14 cellular contexts compared by ENCODE assay signal in genomic region chr21:42862774-42863503, GRCh38. TPM values are rescaled to one million over a fixed set of nuclear protein-coding genes. Genes with fewer than 3 reads are reported as not detected.
DNase-seq lines count a peak whose midpoint lies in the region; ATAC-seq, FAIRE-seq and TF ChIP-seq lines count a peak whose summit lies in the region.
"Had no signal": no experiment of that assay in that cellular context is flagged by ENCODE, and none has a peak within 500 bp of the region (broad histone marks: within the 10 kb centered on the region; RNA-seq: fewer than 3 reads in every experiment).

No MANE protein-coding gene starts in this region.

- TF ChIP-seq RAD21 in K562 (CRISPR knock-in tag; conservative IDR thresholded peaks at IDR 0.05 in 1 of 2, IDR thresholded peaks at IDR 0.05 in 1 of 2): no peak

- H3K18ac ChIP-seq in H9 (ENCODE audit: insufficient read length, low read depth, low read length): no peak overlapping the region

- peaks cover 10 to 20% of the 10 kb centered on the region in 2 experiments; a peak in 3 of 4 replicates for H3K4me1 Mint-ChIP-seq in H9
- H3K4me1 Mint-ChIP-seq in memory B cell: peaks cover 8% of the 10 kb centered on the region

- peaks cover 3% of the 10 kb centered on the region for H3K9me1 ChIP-seq in K562 (ENCODE audit: control insufficient read depth, insufficient read depth, low read length)

- CTCF ChIA-PET in K562 (lab: Yijun Ruan, JAX; ENCODE audit: low intra/inter-chr PET ratio): interaction anchor here (0.5 kb wide), 1 partner anchor 960 kb away, joined by 4 read pairs; no protein-coding TSS in a partner anchor

- H3F3A ChIP-seq in MM.1S (ENCODE audit: insufficient read depth, low read length): no peaks in the 10 kb centered on the region

- H3K27me3 Mint-ChIP-seq in H9 (ENCODE audit: low read depth): no peaks in the 10 kb centered on the region; the same call in 1 of the 2 replicates
- no peaks in the 10 kb centered on the region for H3K27me3 Mint-ChIP-seq in memory B cell

- H3K27ac ChIP-seq in H9 (ENCODE audit: insufficient read length, low read depth, low read length) (no peak overlapping the region), MM.1S (ENCODE audit: low read length) (no peak overlapping the region), K562 (ENCODE audit: extremely low read depth, low read depth, low read length) (no peak overlapping the region), tibial artery (no peak overlapping the region)
- H3K27ac ChIP-seq: gastroesophageal sphincter, thoracic aorta had no signal

- peak; percentile 69 for DNase-seq in H9
- DNase-seq in MM.1S: no peak
- no peak for DNase-seq in K562 (ENCODE audit: extremely low read depth in 1 of 4, low spot score in 3 of 4)
- DNase-seq in memory B cell (ENCODE audit: low spot score in 2 of 2): no peak
- no peak for DNase-seq in tibial artery
- no peak for DNase-seq in NCI-H128 (lab: John Stamatoyannopoulos, UW; ENCODE audit: unreplicated experiment)
- DNase-seq: amniotic stem cell, left ventricle myocardium superior, NCI-H187, small intestine had no signal

- peak overlapping the region; percentile 83 to 89 (median 84); a peak in 6 of 7 replicates for H3K27ac Mint-ChIP-seq in H9
- H3K27ac Mint-ChIP-seq in memory B cell: peak overlapping the region; percentile 78

- no CpG with 5 or more reads among the region's 21 CpGs for WGBS in H9 (ENCODE audit: extremely low coverage, insufficient read length, low lambda C conversion rate)
- WGBS in K562 (ENCODE audit: insufficient coverage, low coverage, missing lambda C conversion rate): 95% methylated on average over 21 of the region's 21 CpGs

- no peak overlapping the region for H2AFZ ChIP-seq in H9 (ENCODE audit: low read length)
- no peak overlapping the region for H2AFZ ChIP-seq in MM.1S (ENCODE audit: low read length)
- H2AFZ ChIP-seq in K562 (ENCODE audit: low read depth, low read length): no peak overlapping the region

- TF ChIP-seq POLR2A in K562 (conservative IDR thresholded peaks at IDR 0.05): no peak

- H3K9me3 Mint-ChIP-seq in H9: no peaks in the 10 kb centered on the region
- no peaks in the 10 kb centered on the region for H3K9me3 Mint-ChIP-seq in memory B cell

- no peak overlapping the region for H3K23ac ChIP-seq in H9 (ENCODE audit: insufficient read length, low read depth, low read length)

- peaks cover 40% of the 10 kb centered on the region for H3K36me3 ChIP-seq in MM.1S (replicated peaks; ENCODE audit: insufficient read depth, low read length)
- peaks cover 94% of the 10 kb centered on the region for H3K36me3 ChIP-seq in K562 (ENCODE audit: control insufficient read depth, insufficient read depth, low read length)
- H3K36me3 ChIP-seq in tibial artery: peaks cover 36 to 96% (median 50%) of the 10 kb centered on the region in 3 donors

- peaks cover 3% of the 10 kb centered on the region for H4K20me1 ChIP-seq in H9 (ENCODE audit: control insufficient read depth, insufficient read depth, insufficient read length)
- H4K20me1 ChIP-seq in MM.1S (ENCODE audit: insufficient read depth, low read length): peaks cover 64% of the 10 kb centered on the region
- H4K20me1 ChIP-seq in K562 (replicated peaks; ENCODE audit: control insufficient read depth, insufficient read depth, low read length): peaks cover 27% of the 10 kb centered on the region

- in situ Hi-C loops in K562 (cut with MboI): no loop called here

- H3K4ac ChIP-seq in H9 (ENCODE audit: low read depth, low read length): no peak overlapping the region

- intact Hi-C loops in K562 (cut with micrococcal nuclease) (no loop called here), tibial artery (cut with DNase I; ENCODE audit: low total_unique reads) (no loop called here)

- H3K9ac ChIP-seq in H9 (ENCODE audit: extremely low read depth, insufficient read length, low read length): no peak overlapping the region
- no peak overlapping the region for H3K9ac ChIP-seq in MM.1S (ENCODE audit: low read length)
- peak overlapping the region in 1 of 2 experiments; percentile 50; a peak in 1 of 4 replicates for H3K9ac ChIP-seq in K562 (ENCODE audit: insufficient read depth in 1 of 2, low read depth in 2 of 2, low read length in 2 of 2)

- no peak overlapping the region for H2AK5ac ChIP-seq in H9 (ENCODE audit: insufficient read length, low read length)

- H3K9me2 ChIP-seq in MM.1S (replicated peaks; ENCODE audit: insufficient read depth, low read length): no peaks in the 10 kb centered on the region

- H2BK12ac ChIP-seq in H9 (ENCODE audit: insufficient read length, low read depth, low read length): no peak overlapping the region

- H2BK120ac ChIP-seq in H9 (ENCODE audit: low read depth, low read length, poor library complexity, severe bottlenecking): no peak overlapping the region

- no peak overlapping the region for H3K4me2 ChIP-seq in H9 (ENCODE audit: insufficient read depth, insufficient read length, low read length)
- H3K4me2 ChIP-seq in MM.1S (ENCODE audit: low read depth, low read length): no peak overlapping the region
- H3K4me2 ChIP-seq in K562 (ENCODE audit: insufficient read depth, low read length): no peak overlapping the region

- TF ChIP-seq CTCF in H9 (conservative IDR thresholded peaks at IDR 0.05): peak; percentile 61
- peak; percentile 29 for TF ChIP-seq CTCF in MM.1S (IDR thresholded peaks at IDR 0.05; ENCODE audit: low read length)
- no peak for TF ChIP-seq CTCF in K562 (IDR thresholded peaks at IDR 0.05 in 2 of 3, conservative IDR thresholded peaks at IDR 0.05 in 1 of 3; ENCODE audit: insufficient read depth in 2 of 3, low read depth in 1 of 3, low read length in 3 of 3)
- no peak for TF ChIP-seq CTCF in tibial artery (IDR thresholded peaks at IDR 0.05)

- no peak overlapping the region for H4K8ac ChIP-seq in H9 (replicated peaks; ENCODE audit: insufficient read length, low read depth, low read length)

- H3K36me3 Mint-ChIP-seq in H9 (ENCODE audit: insufficient read depth in 1 of 3, low read depth in 3 of 3) (peaks cover 38 to 78% (median 74%) of the 10 kb centered on the region in 3 experiments), memory B cell (peaks cover 22% of the 10 kb centered on the region)

- FAIRE-seq in K562 (lab: Jason Lieb, UNC): no peak
- FAIRE-seq: small intestine, TTC549 had no signal

- ATAC-seq in K562: peak; percentile 60
- no peak for ATAC-seq in memory B cell (ENCODE audit: low read depth)
- ATAC-seq in GM18520 (IDR thresholded peaks at IDR 0.05; ENCODE audit: unreplicated experiment): no peak
- ATAC-seq: gastroesophageal sphincter, left ventricle myocardium superior had no signal

- H3K4me3 Mint-ChIP-seq in H9 (no peak overlapping the region), memory B cell (no peak overlapping the region)

- H3T11ph ChIP-seq in H9 (ENCODE audit: low read length): no peak overlapping the region

- POLR2A ChIA-PET in K562 (lab: Yijun Ruan, JAX): no interaction called here

- peaks cover 3% of the 10 kb centered on the region for H3K79me1 ChIP-seq in H9 (ENCODE audit: insufficient read depth, low read depth, low read length, poor library complexity, severe bottlenecking)

- H3K9me3 ChIP-seq in H9 (ENCODE audit: control insufficient read depth, low read depth, low read length) (no peaks in the 10 kb centered on the region), MM.1S (replicated peaks; ENCODE audit: insufficient read depth, low read length) (no peaks in the 10 kb centered on the region), K562 (replicated peaks; ENCODE audit: control insufficient read depth, insufficient read depth, low read depth, low read length) (no peaks in the 10 kb centered on the region), tibial artery (no peaks in the 10 kb centered on the region)
- H3K9me3 ChIP-seq: gastroesophageal sphincter, thoracic aorta had no signal

- H3K4me3 ChIP-seq in MM.1S (ENCODE audit: low read length): no peak overlapping the region
- H3K4me3 ChIP-seq in K562: no peak overlapping the region
- H3K4me3 ChIP-seq in tibial artery: no peak overlapping the region
- H3K4me3 ChIP-seq: gastroesophageal sphincter, thoracic aorta had no signal

- H4K91ac ChIP-seq in H9 (ENCODE audit: insufficient read length, low read depth, low read length): no peak overlapping the region

- H3K27me3 ChIP-seq in H9 (ENCODE audit: insufficient read depth, low read length) (no peaks in the 10 kb centered on the region), MM.1S (replicated peaks; ENCODE audit: insufficient read depth, low read length) (no peaks in the 10 kb centered on the region), K562 (ENCODE audit: control insufficient read depth in 2 of 2, insufficient read depth in 2 of 2, low read length in 2 of 2) (no peaks in the 10 kb centered on the region), tibial artery (no peaks in the 10 kb centered on the region)
- H3K27me3 ChIP-seq: gastroesophageal sphincter had no signal

- H2BK15ac ChIP-seq in H9 (ENCODE audit: low read depth, low read length): no peak overlapping the region

- H3K79me2 ChIP-seq in H9 (ENCODE audit: insufficient read depth, low read length) (peaks cover 36% of the 10 kb centered on the region), MM.1S (ENCODE audit: low read length) (peaks cover 95% of the 10 kb centered on the region), K562 (ENCODE audit: control insufficient read depth, insufficient read depth, low read length) (peaks cover 87% of the 10 kb centered on the region)

- no TSS peak for BruUV-seq in K562 (replicated peaks; lab: Mats Ljungman, UMichigan)

- H3K14ac ChIP-seq in H9 (ENCODE audit: insufficient read depth, low read length): no peak overlapping the region

- no peak overlapping the region for H3K56ac ChIP-seq in H9 (ENCODE audit: insufficient read length, low read depth, low read length)

- TF ChIP-seq EP300 in K562 (IDR thresholded peaks at IDR 0.05; ENCODE audit: low read length): no peak

- H3K4me1 ChIP-seq in H9 (ENCODE audit: insufficient read depth, low read length) (no peaks in the 10 kb centered on the region), MM.1S (ENCODE audit: low read length) (no peaks in the 10 kb centered on the region), K562 (replicated peaks in 1 of 2; ENCODE audit: control insufficient read depth in 2 of 2, insufficient read depth in 2 of 2, low read length in 2 of 2) (peaks cover 0 to 34% of the 10 kb centered on the region in 2 experiments; a peak in 1 of 5 replicates), tibial artery (no peaks in the 10 kb centered on the region)

- no peaks in the 10 kb centered on the region for H3K23me2 ChIP-seq in H9 (ENCODE audit: insufficient read length, low read depth, low read length, poor library complexity, severe bottlenecking)

- H2BK20ac ChIP-seq in H9 (ENCODE audit: low read depth, low read length, poor library complexity, severe bottlenecking): no peak overlapping the region

- H2BK5ac ChIP-seq in H9 (ENCODE audit: insufficient read length, low read length): no peak overlapping the region

- no peak overlapping the region for H4K5ac ChIP-seq in H9 (ENCODE audit: insufficient read length, low read depth, low read length)

RNA-seq across cellular contexts. Expression of gene WDR4, which starts 16.4 kb away (rescaled TPM):
- total RNA-seq in H9 (2021): 53.0 and 54.4 TPM in 2 replicates
- total RNA-seq in K562 (2011; cell fraction: chromatin; rRNA removed; ENCODE audit: low replicate concordance): 107 and 254 TPM in 2 replicates
- total RNA-seq in K562 (2011; cell fraction: nucleolus; rRNA removed): 147 and 151 TPM in 2 replicates
- total RNA-seq in K562 (2011; cell fraction: nucleoplasm; rRNA removed): 105 and 112 TPM in 2 replicates
- total RNA-seq in K562 (2014; rRNA removed): 30.2 and 41.6 TPM in 2 replicates
- total RNA-seq in K562 (2014; rRNA removed; fragmentation: Illumina TruSeq; extraction: Trizol): 21.4 and 29.7 TPM in 2 replicates
- total RNA-seq in K562 (2015; rRNA removed; fragmentation: Illumina TruSeq; extraction: Trizol): 43.4 and 44.3 TPM in 2 replicates
- total RNA-seq in K562 (2021): 95.3 and 95.4 TPM in 2 replicates
- polyA plus RNA-seq in K562 (2011; rRNA removed): 32.1 and 32.8 TPM in 2 replicates
- 48.9 and 72.1 TPM in 2 replicates for polyA plus RNA-seq in K562 (2011; cell fraction: cytosol; rRNA removed)
- 84.3 and 132 TPM in 2 replicates for polyA plus RNA-seq in K562 (2011; cell fraction: nucleus; rRNA removed)
- polyA plus RNA-seq in K562 (2012): 36.0 and 81.8 TPM in 2 replicates
- polyA plus RNA-seq in K562 (2014; fragmentation: Illumina TruSeq; extraction: Trizol): 48.1 and 59.6 TPM in 2 replicates
- 10 to 100 TPM in 1 of 2 experiments, 1 to 10 TPM in 1; 5.4 to 26.3 TPM for polyA plus RNA-seq in K562 (2014; fragmentation: Nextera tagmentation; extraction: Ambion mirVana)
- polyA plus RNA-seq in K562 (2014; rRNA removed): 76.3 and 90.2 TPM in 2 replicates
- 22.9 and 34.7 TPM in 2 replicates for polyA minus RNA-seq in K562 (2011; rRNA and poly(A)+ RNA removed)
- polyA minus RNA-seq in K562 (2011; cell fraction: cytosol; rRNA and poly(A)+ RNA removed): 29.9 and 35.5 TPM in 2 replicates
- polyA minus RNA-seq in K562 (2011; cell fraction: nucleus; rRNA and poly(A)+ RNA removed): 51.3 and 54.0 TPM in 2 replicates

RNA-seq across cellular contexts. Expression of gene NDUFV3, which starts 30.2 kb away (rescaled TPM):
- total RNA-seq in H9 (2021): 32.6 and 35.6 TPM in 2 replicates
- total RNA-seq in K562 (2011; cell fraction: chromatin; rRNA removed; ENCODE audit: low replicate concordance): 82.4 and 114 TPM in 2 replicates
- total RNA-seq in K562 (2011; cell fraction: nucleolus; rRNA removed): 48.2 and 54.4 TPM in 2 replicates
- 61.2 and 67.6 TPM in 2 replicates for total RNA-seq in K562 (2011; cell fraction: nucleoplasm; rRNA removed)
- total RNA-seq in K562 (2014; rRNA removed): 87.8 and 89.7 TPM in 2 replicates
- 74.3 and 81.5 TPM in 2 replicates for total RNA-seq in K562 (2014; rRNA removed; fragmentation: Illumina TruSeq; extraction: Trizol)
- total RNA-seq in K562 (2015; rRNA removed; fragmentation: Illumina TruSeq; extraction: Trizol): 79.7 and 80.6 TPM in 2 replicates
- 65.7 and 68.3 TPM in 2 replicates for total RNA-seq in K562 (2021)
- polyA plus RNA-seq in K562 (2011; rRNA removed): 37.2 and 41.9 TPM in 2 replicates
- 43.0 and 44.1 TPM in 2 replicates for polyA plus RNA-seq in K562 (2011; cell fraction: cytosol; rRNA removed)
- polyA plus RNA-seq in K562 (2011; cell fraction: nucleus; rRNA removed): 40.0 and 49.0 TPM in 2 replicates
- 58.0 and 60.8 TPM in 2 replicates for polyA plus RNA-seq in K562 (2012)
- polyA plus RNA-seq in K562 (2014; fragmentation: Illumina TruSeq; extraction: Trizol): 63.0 and 77.9 TPM in 2 replicates
- 10 to 100 TPM; 19.1 to 23.6 TPM for polyA plus RNA-seq in K562 (2014; fragmentation: Nextera tagmentation; extraction: Ambion mirVana)
- polyA plus RNA-seq in K562 (2014; rRNA removed): 67.2 and 80.0 TPM in 2 replicates
- 39.0 and 44.5 TPM in 2 replicates for polyA minus RNA-seq in K562 (2011; rRNA and poly(A)+ RNA removed)
- polyA minus RNA-seq in K562 (2011; cell fraction: cytosol; rRNA and poly(A)+ RNA removed): 35.1 and 42.7 TPM in 2 replicates
- polyA minus RNA-seq in K562 (2011; cell fraction: nucleus; rRNA and poly(A)+ RNA removed): 11.7 and 20.2 TPM in 2 replicates

Comparison
In these comparisons a context has a peak if more than half of its experiments do, and no peak if none do; other contexts are left out.
1. CTCF ChIP-seq: peak in H9 (single experiment) and MM.1S (single experiment); none in K562 (0 of 3) and tibial artery (0 of 2).